ENCODE assay signal across 9 cellular contexts in genomic region chr1:35539073-35539823, GRCh38. TPM values are rescaled to one million over a fixed set of nuclear protein-coding genes. Genes with fewer than 3 reads are reported as not detected.
DNase-seq lines count a peak whose midpoint lies in the region; ATAC-seq and TF ChIP-seq lines count a peak whose summit lies in the region.
"Had no signal": no experiment of that assay in that cellular context is flagged by ENCODE, and none has a peak within 500 bp of the region (broad histone marks: within the 10 kb centered on the region; RNA-seq: fewer than 3 reads in every experiment).

No MANE protein-coding gene starts in this region.

- H3K9me3 Mint-ChIP-seq in activated T-helper 1 cell treated with anti-CD3 and anti-CD28 coated beads, Interleukin-12 subunit alpha, Interleukin-12 subunit beta, Interleukin-2, Interleukin-4 antibody, amounts not matched to agents 30 ng/mL and 10 ng/mL and 1 ng/mL, durations not matched to agents 14 hours and 24 hours and 36 hours = no peaks in the 10 kb centered on the region

- peak overlapping the region; percentile 57 to 87 for H3K27ac ChIP-seq in right atrium auricular region
- peak overlapping the region; percentile 28 to 65 (median 42) for H3K27ac ChIP-seq in transverse colon

- no peaks in the 10 kb centered on the region for H3K27me3 Mint-ChIP-seq in activated T-helper 1 cell treated with anti-CD3 and anti-CD28 coated beads, Interleukin-12 subunit alpha, Interleukin-12 subunit beta, Interleukin-2, Interleukin-4 antibody, amounts not matched to agents 30 ng/mL and 10 ng/mL and 1 ng/mL, durations not matched to agents 14 hours and 24 hours and 36 hours (ENCODE audit: insufficient read depth)

- no peak for TF ChIP-seq POLR2A in transverse colon (IDR thresholded peaks at IDR 0.05)

- H3K27me3 ChIP-seq in right atrium auricular region (no peaks in the 10 kb centered on the region), transverse colon (no peaks in the 10 kb centered on the region)

- H3K4me1 ChIP-seq in right atrium auricular region (peaks cover 0 to 62% of the 10 kb centered on the region in 2 donors), transverse colon (peaks cover 10 to 45% (median 26%) of the 10 kb centered on the region in 4 donors)

- peak; percentile 62 for ATAC-seq in HG03354 (IDR thresholded peaks at IDR 0.05; ENCODE audit: poor library complexity, severe bottlenecking, unreplicated experiment)

- H3K36me3 Mint-ChIP-seq in activated T-helper 1 cell treated with anti-CD3 and anti-CD28 coated beads, Interleukin-12 subunit alpha, Interleukin-12 subunit beta, Interleukin-2, Interleukin-4 antibody, amounts not matched to agents 30 ng/mL and 10 ng/mL and 1 ng/mL, durations not matched to agents 14 hours and 24 hours and 36 hours (ENCODE audit: low read depth) = peaks cover 38% of the 10 kb centered on the region

- no peak for TF ChIP-seq EP300 in transverse colon (IDR thresholded peaks at IDR 0.05; ENCODE audit: low read depth)

- H3K9me3 ChIP-seq in right atrium auricular region (no peaks in the 10 kb centered on the region), transverse colon (no peaks in the 10 kb centered on the region)

- H3K4me1 Mint-ChIP-seq in activated T-helper 1 cell treated with anti-CD3 and anti-CD28 coated beads, Interleukin-12 subunit alpha, Interleukin-12 subunit beta, Interleukin-2, Interleukin-4 antibody, amounts not matched to agents 30 ng/mL and 10 ng/mL and 1 ng/mL, durations not matched to agents 14 hours and 24 hours and 36 hours (ENCODE audit: low read depth) = peaks cover 80% of the 10 kb centered on the region

- H3K27ac Mint-ChIP-seq in activated T-helper 1 cell treated with anti-CD3 and anti-CD28 coated beads, Interleukin-12 subunit alpha, Interleukin-12 subunit beta, Interleukin-2, Interleukin-4 antibody, amounts not matched to agents 30 ng/mL and 10 ng/mL and 1 ng/mL, durations not matched to agents 14 hours and 24 hours and 36 hours = peak overlapping the region; percentile 85

- in situ Hi-C loops in transverse colon (cut with MboI; ENCODE audit: low pct_ligation_motif_present in 1 of 4, low pct_unique_long_range_greater_than_20kb in 1 of 4, low sequenced_read_pairs in 3 of 4) = no loop called here

- DNase-seq in GM03348 (ENCODE audit: low spot score) (peak; percentile 30), right atrium auricular region (ENCODE audit: low spot score) (no peak), transverse colon (no peak), KG1 (lab: John Stamatoyannopoulos, UW) (no peak), NCI-H128 (lab: John Stamatoyannopoulos, UW; ENCODE audit: unreplicated experiment) (no peak), NCI-H526 treated with DMSO at 0.1 percent for 48 hours (lab: John Stamatoyannopoulos, UW) (no peak)
- DNase-seq in activated T-helper 1 cell treated with anti-CD3 and anti-CD28 coated beads, Interleukin-12 subunit alpha, Interleukin-12 subunit beta, Interleukin-2, Interleukin-4 antibody, amounts not matched to agents 30 ng/mL and 10 ng/mL and 1 ng/mL, durations not matched to agents 14 hours and 24 hours and 36 hours (ENCODE audit: low spot score) = peak; percentile 46

- H3K36me3 ChIP-seq in right atrium auricular region (no peaks in the 10 kb centered on the region), transverse colon (no peaks in the 10 kb centered on the region)

- H3K4me3 ChIP-seq in right atrium auricular region = no peak overlapping the region
- H3K4me3 ChIP-seq in transverse colon = no peak overlapping the region

- TF ChIP-seq CTCF in right atrium auricular region (IDR thresholded peaks at IDR 0.05) (no peak), transverse colon (IDR thresholded peaks at IDR 0.05) (no peak)

- WGBS in transverse colon (ENCODE audit: low coverage in 1 of 2), 2 donors = 74 to 81% methylated on average over 5 to 6 of the region's 6 CpGs

- intact Hi-C loops in activated T-helper 1 cell treated with anti-CD3 and anti-CD28 coated beads, Interleukin-12 subunit alpha, Interleukin-12 subunit beta, Interleukin-2, Interleukin-4 antibody, amounts not matched to agents 30 ng/mL and 10 ng/mL and 1 ng/mL, durations not matched to agents 14 hours and 24 hours and 36 hours (cut with micrococcal nuclease) = loop anchor here (1.0 to 2.0 kb wide), 2 partner anchors 18 to 33 kb away; partner anchors contain the start of genes KIAA0319L and NCDN
- intact Hi-C loops in transverse colon (cut with DNase I; ENCODE audit: low total_unique reads) = no loop called here

- peak overlapping the region; percentile 53 for H3K4me3 Mint-ChIP-seq in activated T-helper 1 cell treated with anti-CD3 and anti-CD28 coated beads, Interleukin-12 subunit alpha, Interleukin-12 subunit beta, Interleukin-2, Interleukin-4 antibody, amounts not matched to agents 30 ng/mL and 10 ng/mL and 1 ng/mL, durations not matched to agents 14 hours and 24 hours and 36 hours

RNA-seq across cellular contexts. Expression of gene KIAA0319L, which starts 18.0 kb away (rescaled TPM):
- 42.5 and 43.6 TPM in 2 replicates for total RNA-seq in activated T-helper 1 cell treated with anti-CD3 and anti-CD28 coated beads, Interleukin-12 subunit alpha, Interleukin-12 subunit beta, Interleukin-2, Interleukin-4 antibody, amounts not matched to agents 30 ng/mL and 10 ng/mL and 1 ng/mL, durations not matched to agents 14 hours and 24 hours and 36 hours
- 10 to 100 TPM; 62.5 to 95.0 TPM for total RNA-seq in right atrium auricular region
- total RNA-seq in transverse colon = 100 to 1,000 TPM in 2 of 4 donors, 10 to 100 TPM in 2; 91.7 to 112 (median 97.6) TPM

RNA-seq across cellular contexts. Expression of gene NCDN, which starts 18.4 kb away (rescaled TPM):
- 43.8 and 45.1 TPM in 2 replicates for total RNA-seq in activated T-helper 1 cell treated with anti-CD3 and anti-CD28 coated beads, Interleukin-12 subunit alpha, Interleukin-12 subunit beta, Interleukin-2, Interleukin-4 antibody, amounts not matched to agents 30 ng/mL and 10 ng/mL and 1 ng/mL, durations not matched to agents 14 hours and 24 hours and 36 hours
- total RNA-seq in right atrium auricular region (10 to 100 TPM; 30.6 to 33.7 TPM), transverse colon (10 to 100 TPM in 1 of 4 donors, 1 to 10 TPM in 3; 6.7 to 11.3 (median 9.5) TPM)

RNA-seq across cellular contexts. Expression of gene TFAP2E, which starts 33.9 kb away (rescaled TPM):
- total RNA-seq in activated T-helper 1 cell treated with anti-CD3 and anti-CD28 coated beads, Interleukin-12 subunit alpha, Interleukin-12 subunit beta, Interleukin-2, Interleukin-4 antibody, amounts not matched to agents 30 ng/mL and 10 ng/mL and 1 ng/mL, durations not matched to agents 14 hours and 24 hours and 36 hours = 0.47 TPM in 2 replicates
- total RNA-seq in right atrium auricular region (not detected), transverse colon (1 to 10 TPM in 1 of 4 donors, under 1 TPM in 1, not detected in 2; 0.27 to 1.4 TPM)
- total RNA-seq: HT1080 had no signal

Comparison
In these comparisons a context has a peak if more than half of its experiments do, and no peak if none do; other contexts are left out.
1. DNase-seq: peak in GM03348 (single experiment) and activated T-helper 1 cell treated with anti-CD3 and anti-CD28 coated beads, Interleukin-12 subunit alpha, Interleukin-12 subunit beta, Interleukin-2, Interleukin-4 antibody, amounts not matched to agents 30 ng/mL and 10 ng/mL and 1 ng/mL, durations not matched to agents 14 hours and 24 hours and 36 hours (single experiment); none in right atrium auricular region (single experiment), transverse colon (single experiment), KG1 (single experiment), NCI-H128 (single experiment) and NCI-H526 treated with DMSO at 0.1 percent for 48 hours (single experiment).